Comparison of ENCODE assay signal across 8 cellular contexts in the genomic region with DNA sequence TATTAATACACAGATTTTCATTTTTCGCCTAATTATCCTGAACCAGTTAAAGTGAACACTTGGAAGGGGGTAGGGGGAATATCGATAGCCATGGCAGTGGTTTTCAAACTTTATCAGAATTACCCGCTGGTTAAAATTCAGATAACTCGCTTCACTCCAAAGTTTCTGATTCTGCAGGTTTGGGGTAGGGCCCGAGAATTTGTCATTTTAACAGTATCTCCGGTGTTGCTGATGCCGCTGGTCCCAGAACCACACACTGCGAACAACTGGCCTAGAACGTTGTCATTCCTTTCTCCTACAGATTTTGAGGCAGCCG. TPM values are rescaled to one million over a fixed set of nuclear protein-coding genes. Genes with fewer than 3 reads are reported as not detected.
A peak's percentile ranks its signal among the peaks of the same experiment; 100 is the strongest.
DNase-seq lines count a peak whose midpoint lies in the region; ATAC-seq, FAIRE-seq and TF ChIP-seq lines count a peak whose summit lies in the region.

No MANE protein-coding gene starts in this region.

- H3K4me1 ChIP-seq in GM23338 (ENCODE audit: insufficient read depth): peaks cover 5% of the 10 kb centered on the region
- H3K4me1 ChIP-seq in heart left ventricle: peaks cover 0 to 33% (median 23%) of the 10 kb centered on the region in 12 donors
- H3K4me1 ChIP-seq in small intestine (ENCODE audit: control insufficient read depth in 2 of 2, insufficient read depth in 1 of 2, low read depth in 1 of 2, low read length in 1 of 2): no peaks in the 10 kb centered on the region

- H3K4me1 Mint-ChIP-seq in GM23338: peaks cover 11% of the 10 kb centered on the region; the same call in 2 of the 3 replicates
- peaks cover 25% of the 10 kb centered on the region for H3K4me1 Mint-ChIP-seq in T-helper 17 cell

- H3K79me2 ChIP-seq in GM23338 (replicated peaks; ENCODE audit: insufficient read depth): peaks cover 45% of the 10 kb centered on the region

- H3K27ac Mint-ChIP-seq in GM23338 (peak overlapping the region; percentile 100), T-helper 17 cell (peak overlapping the region; percentile 100)

- WGBS in heart left ventricle, 4 donors: 10 to 13% (median 12%) methylated on average over 10 of the region's 10 CpGs
- WGBS in small intestine, 3 donors: 8 to 10% (median 9%) methylated on average over 10 of the region's 10 CpGs

- FAIRE-seq in small intestine (lab: Jason Lieb, UNC): no peak

- peak overlapping the region; percentile 92 for H3K4me3 Mint-ChIP-seq in GM23338
- H3K4me3 Mint-ChIP-seq in T-helper 17 cell: peak overlapping the region; percentile 100

- ATAC-seq in GM23338 (no peak), T-helper 17 cell (peak; percentile 51), heart left ventricle (peak in 1 of 4 donors; percentile 4)

- no peaks in the 10 kb centered on the region for H3K27me3 Mint-ChIP-seq in GM23338 (ENCODE audit: insufficient read depth, low read depth, poor library complexity)
- H3K27me3 Mint-ChIP-seq in T-helper 17 cell: no peaks in the 10 kb centered on the region

- no peaks in the 10 kb centered on the region; the same call in 1 of the 2 replicates for H3K36me3 ChIP-seq in GM23338 (ENCODE audit: insufficient read depth)
- H3K36me3 ChIP-seq in heart left ventricle: peaks cover 0 to 30% (median 20%) of the 10 kb centered on the region in 9 donors
- no peaks in the 10 kb centered on the region for H3K36me3 ChIP-seq in small intestine (ENCODE audit: control insufficient read depth in 2 of 2, insufficient read depth in 2 of 2, low read length in 2 of 2)

- H3K27ac ChIP-seq in GM23338 (ENCODE audit: low read depth) (peak overlapping the region; percentile 95), heart left ventricle (peak overlapping the region; percentile 83 to 98 (median 94)), small intestine (ENCODE audit: low read depth in 1 of 2, low read length in 1 of 2) (peak overlapping the region; percentile 71 to 98)

- H3K9me3 ChIP-seq in T-helper 17 cell (ENCODE audit: control insufficient read depth, low read length, poor library complexity, severe bottlenecking) (no peaks in the 10 kb centered on the region), heart left ventricle (no peaks in the 10 kb centered on the region), small intestine (ENCODE audit: control insufficient read depth, low read depth) (no peaks in the 10 kb centered on the region)

- H3K9me3 Mint-ChIP-seq in GM23338: no peaks in the 10 kb centered on the region

- TF ChIP-seq CTCF in GM23338 (conservative IDR thresholded peaks at IDR 0.05; ENCODE audit: low read depth in 2 of 2): no peak
- no peak for TF ChIP-seq CTCF in heart left ventricle (IDR thresholded peaks at IDR 0.05)

- DNase-seq in GM23338 (ENCODE audit: low spot score): no peak
- no peak for DNase-seq in T-helper 17 cell
- no peak for DNase-seq in heart left ventricle
- no peak for DNase-seq in small intestine
- DNase-seq in Ammon's horn (ENCODE audit: low spot score): no peak
- no peak for DNase-seq in GDM1 (lab: John Stamatoyannopoulos, UW)
- no peak for DNase-seq in NCI-H128 (lab: John Stamatoyannopoulos, UW; ENCODE audit: unreplicated experiment)
- no peak for DNase-seq in NOMO-1 treated with DMSO at 0.1 percent for 48 hours (lab: John Stamatoyannopoulos, UW; ENCODE audit: unreplicated experiment)

- H3K36me3 Mint-ChIP-seq in GM23338 (ENCODE audit: low read depth) (peaks cover 28% of the 10 kb centered on the region), T-helper 17 cell (ENCODE audit: low read depth) (peaks cover 7% of the 10 kb centered on the region)

- peak overlapping the region; percentile 80 for H3K4me2 ChIP-seq in GM23338

- intact Hi-C loops in heart left ventricle (cut with DNase I): loop anchor here in 1 of 10 donors (5.0 kb wide), 1 partner anchor 226 kb away; no protein-coding TSS in a partner anchor

- H3K9me2 ChIP-seq in GM23338 (ENCODE audit: insufficient read depth): no peaks in the 10 kb centered on the region

- H3K27me3 ChIP-seq in GM23338 (ENCODE audit: insufficient read depth) (no peaks in the 10 kb centered on the region), heart left ventricle (no peaks in the 10 kb centered on the region), small intestine (ENCODE audit: control insufficient read depth in 2 of 2, insufficient read depth in 2 of 2, low read length in 2 of 2) (no peaks in the 10 kb centered on the region)

- peak overlapping the region; percentile 83 for H2AFZ ChIP-seq in GM23338

- H3F3A ChIP-seq in GM23338 (replicated peaks; ENCODE audit: low read depth): no peaks in the 10 kb centered on the region

- TF ChIP-seq POLR2A in heart left ventricle (IDR thresholded peaks at IDR 0.05): no peak

- peak overlapping the region; percentile 77 for H3K4me3 ChIP-seq in GM23338
- peak overlapping the region; percentile 37 to 86 (median 69) for H3K4me3 ChIP-seq in heart left ventricle
- peak overlapping the region; percentile 69 to 96 for H3K4me3 ChIP-seq in small intestine (ENCODE audit: low read depth in 1 of 2, low read length in 2 of 2)

- no peaks in the 10 kb centered on the region for H4K20me1 ChIP-seq in GM23338 (replicated peaks; ENCODE audit: insufficient read depth)

TF ChIP-seq in GM23338, 12 proteins besides CTCF, POLR2A, EP300 and RAD21 (continues in another document):
- TF ChIP-seq, protein P1, sequence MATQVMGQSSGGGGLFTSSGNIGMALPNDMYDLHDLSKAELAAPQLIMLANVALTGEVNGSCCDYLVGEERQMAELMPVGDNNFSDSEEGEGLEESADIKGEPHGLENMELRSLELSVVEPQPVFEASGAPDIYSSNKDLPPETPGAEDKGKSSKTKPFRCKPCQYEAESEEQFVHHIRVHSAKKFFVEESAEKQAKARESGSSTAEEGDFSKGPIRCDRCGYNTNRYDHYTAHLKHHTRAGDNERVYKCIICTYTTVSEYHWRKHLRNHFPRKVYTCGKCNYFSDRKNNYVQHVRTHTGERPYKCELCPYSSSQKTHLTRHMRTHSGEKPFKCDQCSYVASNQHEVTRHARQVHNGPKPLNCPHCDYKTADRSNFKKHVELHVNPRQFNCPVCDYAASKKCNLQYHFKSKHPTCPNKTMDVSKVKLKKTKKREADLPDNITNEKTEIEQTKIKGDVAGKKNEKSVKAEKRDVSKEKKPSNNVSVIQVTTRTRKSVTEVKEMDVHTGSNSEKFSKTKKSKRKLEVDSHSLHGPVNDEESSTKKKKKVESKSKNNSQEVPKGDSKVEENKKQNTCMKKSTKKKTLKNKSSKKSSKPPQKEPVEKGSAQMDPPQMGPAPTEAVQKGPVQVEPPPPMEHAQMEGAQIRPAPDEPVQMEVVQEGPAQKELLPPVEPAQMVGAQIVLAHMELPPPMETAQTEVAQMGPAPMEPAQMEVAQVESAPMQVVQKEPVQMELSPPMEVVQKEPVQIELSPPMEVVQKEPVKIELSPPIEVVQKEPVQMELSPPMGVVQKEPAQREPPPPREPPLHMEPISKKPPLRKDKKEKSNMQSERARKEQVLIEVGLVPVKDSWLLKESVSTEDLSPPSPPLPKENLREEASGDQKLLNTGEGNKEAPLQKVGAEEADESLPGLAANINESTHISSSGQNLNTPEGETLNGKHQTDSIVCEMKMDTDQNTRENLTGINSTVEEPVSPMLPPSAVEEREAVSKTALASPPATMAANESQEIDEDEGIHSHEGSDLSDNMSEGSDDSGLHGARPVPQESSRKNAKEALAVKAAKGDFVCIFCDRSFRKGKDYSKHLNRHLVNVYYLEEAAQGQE (IDR thresholded peaks at IDR 0.05; ENCODE audit: unreplicated experiment): no peak
- TF ChIP-seq ZNF114 (CRISPR knock-in tag; IDR thresholded peaks at IDR 0.05) (no peak), POLR2AphosphoS5 (IDR thresholded peaks at IDR 0.05; ENCODE audit: low read depth) (no peak)

RNA-seq across cellular contexts. Expression of gene NSRP1, which starts 0.3 kb away (rescaled TPM):
- total RNA-seq in GM23338 (2014; rRNA removed; shearing (Covaris generic)): 5.8 and 15.7 TPM in 2 replicates
- polyA plus RNA-seq in GM23338 (2016; fragmentation: Nextera tagmentation; extraction: Ambion mirVana) (110 and 111 TPM in 2 replicates), heart left ventricle (10 to 100 TPM; 30.0 to 36.6 TPM), small intestine (10 to 100 TPM; 22.1 to 30.0 (median 25.9) TPM)
- total RNA-seq in T-helper 17 cell (10 to 100 TPM; 28.8 to 31.7 TPM), heart left ventricle (10 to 100 TPM; 10.6 to 34.3 (median 25.0) TPM)
